ENCODE assay signal across 1 cellular context in genomic region chr9:108621991-108622390, GRCh38.
TF ChIP-seq lines count a peak whose summit lies in the region.

No MANE protein-coding gene starts in this region.

TF ChIP-seq in WTC11, 78 proteins besides CTCF, POLR2A, EP300 and RAD21 (continued from another document):
- TF ChIP-seq ARID4B (CRISPR knock-in tag; IDR thresholded peaks at IDR 0.05; ENCODE audit: borderline replicate concordance) (no peak), ZNF317 (CRISPR knock-in tag; IDR thresholded peaks at IDR 0.05; ENCODE audit: borderline replicate concordance, low read depth) (no peak), ATF3 (CRISPR knock-in tag; conservative IDR thresholded peaks at IDR 0.05) (no peak), ATF1 (CRISPR knock-in tag; IDR thresholded peaks at IDR 0.05) (no peak), TCF7 (CRISPR knock-in tag; IDR thresholded peaks at IDR 0.05; ENCODE audit: low read depth) (no peak), ZNF138 (CRISPR knock-in tag; conservative IDR thresholded peaks at IDR 0.05) (no peak), AFF4 (CRISPR knock-in tag; IDR thresholded peaks at IDR 0.05; ENCODE audit: borderline replicate concordance) (no peak), ZNF219 (CRISPR knock-in tag; IDR thresholded peaks at IDR 0.05; ENCODE audit: borderline replicate concordance) (no peak)
